In the genomic region with DNA sequence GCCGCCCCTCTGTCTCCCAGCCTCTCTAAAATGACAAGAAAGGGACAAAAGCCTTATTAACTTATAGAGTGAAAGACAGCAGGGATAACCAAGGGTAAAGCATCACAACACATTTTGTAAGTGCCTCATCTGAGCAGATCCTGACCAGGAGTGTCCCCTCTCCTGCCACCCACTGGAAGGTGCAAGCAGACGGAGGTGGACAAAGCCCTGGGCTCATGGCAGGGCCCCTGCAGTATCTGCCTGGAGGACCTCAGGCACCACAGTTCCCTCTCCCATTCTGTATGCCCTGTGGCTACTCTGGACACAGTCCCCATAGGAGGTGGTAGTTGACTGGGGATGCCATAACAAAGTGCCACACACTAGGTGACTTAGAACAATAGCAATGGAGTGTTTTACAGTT, we compare ENCODE assay signal across 19 cellular contexts.
DNase-seq lines count a peak whose midpoint lies in the region; ATAC-seq, FAIRE-seq and TF ChIP-seq lines count a peak whose summit lies in the region.
"Had no signal": no experiment of that assay in that cellular context is flagged by ENCODE, and none has a peak within 500 bp of the region (broad histone marks: within the 10 kb centered on the region; RNA-seq: fewer than 3 reads in every experiment).

No MANE protein-coding gene starts in this region.

- FAIRE-seq in HepG2 (lab: Jason Lieb, UNC): no peak
- FAIRE-seq: D721Med, G401.6, GM12891, GM19239 had no signal

- H3K4me3 ChIP-seq in HepG2 (replicated peaks in 1 of 3; ENCODE audit: insufficient read depth in 1 of 3, low read depth in 2 of 3, low read length in 3 of 3) (no peak overlapping the region), GM23248 (no peak overlapping the region)
- H3K4me3 ChIP-seq: Peyer's patch had no signal

- no peaks in the 10 kb centered on the region for H3K9me2 ChIP-seq in GM23248 (ENCODE audit: insufficient read depth)

- H3K4me1 ChIP-seq in HepG2 (ENCODE audit: insufficient read depth, low read length): peaks cover 29% of the 10 kb centered on the region
- H3K4me1 ChIP-seq in GM23248 (ENCODE audit: insufficient read depth): peaks cover 5% of the 10 kb centered on the region; the same call in 1 of the 2 replicates
- H3K4me1 ChIP-seq: Peyer's patch had no signal

- intact Hi-C loops in HepG2 (cut with micrococcal nuclease; ENCODE audit: unreplicated experiment): loop anchor here (1.0 kb wide), 1 partner anchor 326 kb away; no protein-coding TSS in a partner anchor

- H3K9me3 Mint-ChIP-seq in activated T-cell treated with anti-CD3 and anti-CD28 coated beads, Interleukin-2, amount 50 U/mL, for 72 hours: no peaks in the 10 kb centered on the region
- H3K9me3 Mint-ChIP-seq in activated T-helper 17 cell treated with anti-CD3 and anti-CD28 coated beads, Interleukin-2, amount 50 U/mL, for 72 hours: no peaks in the 10 kb centered on the region
- H3K9me3 Mint-ChIP-seq in stimulated activated naive CD8-positive, alpha-beta T cell treated with anti-CD3 and anti-CD28 coated beads, Interleukin-15, amount 100 ng/mL, for 72 hours: no peaks in the 10 kb centered on the region
- H3K9me3 Mint-ChIP-seq: CD4-positive, alpha-beta memory T cell; IgD-negative memory B cell had no signal

- no peaks in the 10 kb centered on the region for H3K9me3 ChIP-seq in HepG2 (ENCODE audit: low read length)
- no peaks in the 10 kb centered on the region for H3K9me3 ChIP-seq in GM23248 (ENCODE audit: low read depth)
- H3K9me3 ChIP-seq: Peyer's patch had no signal

- no peaks in the 10 kb centered on the region for H3K79me2 ChIP-seq in HepG2 (ENCODE audit: insufficient read depth, low read length)
- H3K79me2 ChIP-seq in GM23248 (ENCODE audit: insufficient read depth): no peaks in the 10 kb centered on the region

- H3K9ac ChIP-seq in HepG2 (ENCODE audit: insufficient read depth, low read depth, low read length) (no peak overlapping the region), GM23248 (no peak overlapping the region)

- TF ChIP-seq EP300 in HepG2 (IDR thresholded peaks at IDR 0.05; ENCODE audit: low read depth in 2 of 2, low read length in 2 of 2) (no peak), HepG2 (CRISPR knock-in tag; IDR thresholded peaks at IDR 0.05; ENCODE audit: borderline replicate concordance) (no peak)

- 60% methylated on average over 2 of the region's 2 CpGs for WGBS in HepG2 (ENCODE audit: low lambda C conversion rate)
- WGBS in GM23248 (ENCODE audit: low coverage in 1 of 2, low lambda C conversion rate in 2 of 2, missing lambda C conversion rate in 2 of 2), 2 experiments: 84 to 89% methylated on average over 2 of the region's 2 CpGs

- H3K36me3 ChIP-seq in HepG2 (replicated peaks in 1 of 2; ENCODE audit: control insufficient read depth in 1 of 2, insufficient read depth in 2 of 2, low read length in 2 of 2): no peaks in the 10 kb centered on the region
- no peaks in the 10 kb centered on the region for H3K36me3 ChIP-seq in GM23248 (ENCODE audit: low read depth)
- H3K36me3 ChIP-seq: Peyer's patch had no signal

- peak in 1 of 2 donors; percentile 5 for ATAC-seq in activated T-cell treated with anti-CD3 and anti-CD28 coated beads, Interleukin-2, amount 50 U/mL, for 72 hours (replicated peaks in 1 of 2)
- ATAC-seq in activated T-helper 17 cell treated with anti-CD3 and anti-CD28 coated beads, Interleukin-2, amount 50 U/mL, for 72 hours (replicated peaks): no peak
- ATAC-seq in HepG2: peak; percentile 74
- peak; percentile 5 for ATAC-seq in stimulated activated naive CD8-positive, alpha-beta T cell treated with anti-CD3 and anti-CD28 coated beads, Interleukin-15, amount 100 ng/mL, for 72 hours

- CTCF ChIA-PET in HepG2 (lab: Yijun Ruan, JAX; ENCODE audit: low intra/inter-chr PET ratio, low total read pairs): no interaction called here

- POLR2A ChIA-PET in HepG2 (lab: Yijun Ruan, JAX): no interaction called here

- H2AFZ ChIP-seq in HepG2 (ENCODE audit: low read length) (no peak overlapping the region), GM23248 (no peak overlapping the region)

- H3K27ac ChIP-seq in HepG2 (ENCODE audit: extremely low read length, insufficient read depth, low read length) (no peak overlapping the region), GM23248 (no peak overlapping the region)
- H3K27ac ChIP-seq: Peyer's patch had no signal

- peaks cover 37% of the 10 kb centered on the region for H3K27me3 Mint-ChIP-seq in activated T-cell treated with anti-CD3 and anti-CD28 coated beads, Interleukin-2, amount 50 U/mL, for 72 hours (ENCODE audit: low read depth)
- H3K27me3 Mint-ChIP-seq in activated T-helper 17 cell treated with anti-CD3 and anti-CD28 coated beads, Interleukin-2, amount 50 U/mL, for 72 hours: peaks cover 16% of the 10 kb centered on the region
- peaks cover 20% of the 10 kb centered on the region for H3K27me3 Mint-ChIP-seq in stimulated activated naive CD8-positive, alpha-beta T cell treated with anti-CD3 and anti-CD28 coated beads, Interleukin-15, amount 100 ng/mL, for 72 hours

- TF ChIP-seq RAD21 in HepG2 (CRISPR knock-in tag; IDR thresholded peaks at IDR 0.05): no peak

- H4K20me1 ChIP-seq in HepG2 (ENCODE audit: insufficient read depth, low read length) (no peaks in the 10 kb centered on the region), GM23248 (ENCODE audit: insufficient read depth) (no peaks in the 10 kb centered on the region)

- no peak for DNase-seq in activated T-cell treated with anti-CD3 and anti-CD28 coated beads, Interleukin-2, amount 50 U/mL, for 72 hours
- no peak for DNase-seq in activated T-cell treated with anti-CD3 and anti-CD28 coated beads, Interleukin-2, amount 50 U/mL, for 48 hours
- no peak for DNase-seq in HepG2 (ENCODE audit: low spot score)
- no peak for DNase-seq in stimulated activated naive CD8-positive, alpha-beta T cell treated with anti-CD3 and anti-CD28 coated beads, Interleukin-15, amount 100 ng/mL, for 72 hours
- DNase-seq in NCI-H1048 (lab: John Stamatoyannopoulos, UW): no peak
- DNase-seq in GM23248: no peak
- DNase-seq: AML-193, DMS79 treated with DMSO at 0.1 percent for 48 hours, HCEC 1CT, NCI-H1930, NCI-H510A had no signal

- in situ Hi-C loops in HepG2 (cut with HindIII; ENCODE audit: extremely low pct_ligation_motif_present, low pct_unique_long_range_greater_than_20kb) (loop anchor here (5.0 kb wide), 1 partner anchor 322 kb away; no protein-coding TSS in a partner anchor), GM23248 (cut with MboI) (no loop called here)

- BruUV-seq in HepG2 (replicated peaks; lab: Mats Ljungman, UMichigan): no TSS peak

- H3K27ac Mint-ChIP-seq in activated T-cell treated with anti-CD3 and anti-CD28 coated beads, Interleukin-2, amount 50 U/mL, for 72 hours: peak overlapping the region; percentile 18
- H3K27ac Mint-ChIP-seq in activated T-helper 17 cell treated with anti-CD3 and anti-CD28 coated beads, Interleukin-2, amount 50 U/mL, for 72 hours: peak overlapping the region; percentile 84
- H3K27ac Mint-ChIP-seq in stimulated activated naive CD8-positive, alpha-beta T cell treated with anti-CD3 and anti-CD28 coated beads, Interleukin-15, amount 100 ng/mL, for 72 hours: peak overlapping the region; percentile 43 to 77
- H3K27ac Mint-ChIP-seq: IgD-negative memory B cell had no signal

- peaks cover 24% of the 10 kb centered on the region for H3K4me1 Mint-ChIP-seq in activated T-cell treated with anti-CD3 and anti-CD28 coated beads, Interleukin-2, amount 50 U/mL, for 72 hours (ENCODE audit: low read depth)
- peaks cover 9% of the 10 kb centered on the region for H3K4me1 Mint-ChIP-seq in activated T-helper 17 cell treated with anti-CD3 and anti-CD28 coated beads, Interleukin-2, amount 50 U/mL, for 72 hours
- H3K4me1 Mint-ChIP-seq in stimulated activated naive CD8-positive, alpha-beta T cell treated with anti-CD3 and anti-CD28 coated beads, Interleukin-15, amount 100 ng/mL, for 72 hours: peaks cover 29% of the 10 kb centered on the region

- no peaks in the 10 kb centered on the region; a peak in 1 of 5 replicates for H3K27me3 ChIP-seq in HepG2 (ENCODE audit: control insufficient read depth in 1 of 2, insufficient read depth in 2 of 2, low read length in 2 of 2)
- no peaks in the 10 kb centered on the region; the same call in 1 of the 2 replicates for H3K27me3 ChIP-seq in GM23248 (replicated peaks; ENCODE audit: insufficient read depth)
- H3K27me3 ChIP-seq: Peyer's patch had no signal

- TF ChIP-seq CTCF in HepG2 (CRISPR knock-in tag; IDR thresholded peaks at IDR 0.05): no peak

- H3K4me2 ChIP-seq in HepG2 (ENCODE audit: low read depth, low read length) (peak overlapping the region; percentile 51; the same call in 1 of the 2 replicates), GM23248 (ENCODE audit: unreplicated experiment) (no peak overlapping the region)

- TF ChIP-seq POLR2A in HepG2 (IDR thresholded peaks at IDR 0.05; ENCODE audit: insufficient read depth in 1 of 2, low read depth in 2 of 2, low read length in 2 of 2): no peak

- H3K4me3 Mint-ChIP-seq in activated T-cell treated with anti-CD3 and anti-CD28 coated beads, Interleukin-2, amount 50 U/mL, for 72 hours: peak overlapping the region; percentile 55 to 62
- peak overlapping the region; percentile 36 for H3K4me3 Mint-ChIP-seq in activated T-helper 17 cell treated with anti-CD3 and anti-CD28 coated beads, Interleukin-2, amount 50 U/mL, for 72 hours
- peak overlapping the region; percentile 40 to 63 for H3K4me3 Mint-ChIP-seq in stimulated activated naive CD8-positive, alpha-beta T cell treated with anti-CD3 and anti-CD28 coated beads, Interleukin-15, amount 100 ng/mL, for 72 hours

- no peaks in the 10 kb centered on the region for H3F3A ChIP-seq in GM23248 (ENCODE audit: insufficient read depth)

- H3K36me3 Mint-ChIP-seq in activated T-cell treated with anti-CD3 and anti-CD28 coated beads, Interleukin-2, amount 50 U/mL, for 72 hours (ENCODE audit: insufficient read depth in 2 of 2): no peaks in the 10 kb centered on the region
- no peaks in the 10 kb centered on the region for H3K36me3 Mint-ChIP-seq in activated T-helper 17 cell treated with anti-CD3 and anti-CD28 coated beads, Interleukin-2, amount 50 U/mL, for 72 hours (ENCODE audit: low read depth)
- H3K36me3 Mint-ChIP-seq: CD4-positive, alpha-beta memory T cell; IgD-negative memory B cell had no signal

TF ChIP-seq in HepG2, 621 proteins besides CTCF, POLR2A, EP300 and RAD21 (continues in another document):
- no peak for TF ChIP-seq ZBTB44 (CRISPR knock-in tag; IDR thresholded peaks at IDR 0.05)

Comparison
In these comparisons a context has a peak if more than half of its experiments do, and no peak if none do; other contexts are left out.
1. H3K27ac Mint-ChIP-seq: peak in every context shown above with its lines; median percentile 84 in activated T-helper 17 cell treated with anti-CD3 and anti-CD28 coated beads, Interleukin-2, amount 50 U/mL, for 72 hours; 60 in stimulated activated naive CD8-positive, alpha-beta T cell treated with anti-CD3 and anti-CD28 coated beads, Interleukin-15, amount 100 ng/mL, for 72 hours; 18 in activated T-cell treated with anti-CD3 and anti-CD28 coated beads, Interleukin-2, amount 50 U/mL, for 72 hours.